ENCODE assay signal across 26 cellular contexts in the genomic region with DNA sequence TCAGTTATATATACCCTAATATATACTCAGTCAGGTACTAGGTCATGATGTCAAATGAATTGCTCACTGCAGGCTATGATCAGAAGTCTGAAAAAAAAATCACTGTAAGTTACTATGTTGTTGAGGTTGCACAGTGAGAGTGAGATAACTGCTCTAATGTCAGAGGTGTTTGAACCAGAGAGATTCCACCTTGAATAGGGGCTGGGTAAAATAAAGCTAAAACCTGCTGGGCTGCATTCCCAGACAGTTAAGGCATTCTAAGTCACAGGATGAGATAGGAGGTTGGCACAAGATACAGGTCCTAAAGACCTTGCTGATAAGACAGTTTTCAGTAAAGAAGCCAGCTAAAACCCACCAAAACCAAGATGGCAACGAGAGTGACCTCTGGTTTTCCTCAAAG. TPM values are rescaled to one million over a fixed set of nuclear protein-coding genes. Genes with fewer than 3 reads are reported as not detected.
DNase-seq lines count a peak whose midpoint lies in the region; ATAC-seq, FAIRE-seq and TF ChIP-seq lines count a peak whose summit lies in the region.
"Had no signal": no experiment of that assay in that cellular context is flagged by ENCODE, and none has a peak within 500 bp of the region (broad histone marks: within the 10 kb centered on the region; RNA-seq: fewer than 3 reads in every experiment).

No MANE protein-coding gene starts in this region.

- intact Hi-C loops in mammary epithelial cell (cut with micrococcal nuclease): no loop called here
- intact Hi-C loops in MCF 10A (cut with micrococcal nuclease): no loop called here
- intact Hi-C loops in left colon (cut with DNase I, micrococcal nuclease): no loop called here
- intact Hi-C loops in left ventricle myocardium inferior (cut with micrococcal nuclease): no loop called here

- no peak for ATAC-seq in left colon
- ATAC-seq: activated T-cell treated with anti-CD3 and anti-CD28 coated beads, Interleukin-2, amount 50 U/mL, for 4 hours; esophagus mucosa; natural killer cell treated with Interleukin-12 subunit alpha and Interleukin-12 subunit beta and Interleukin-15 and Interleukin-18, amount 100 ng/mL, for 72 hours; right lobe of liver; Right ventricle myocardium inferior; upper lobe of right lung had no signal

- no peak overlapping the region for H3K27ac Mint-ChIP-seq in MCF 10A (ENCODE audit: low read depth, unreplicated experiment)
- H3K27ac Mint-ChIP-seq: activated naive CD4-positive, alpha-beta T cell treated with anti-CD3 and anti-CD28 coated beads for 36 hours; natural killer cell treated with Interleukin-12 subunit alpha and Interleukin-12 subunit beta and Interleukin-15 and Interleukin-18, amount 100 ng/mL, for 72 hours had no signal

- BruUV-seq in mammary epithelial cell (replicated peaks; lab: Mats Ljungman, UMichigan): no TSS peak
- no TSS peak for BruUV-seq in MCF 10A (replicated peaks; lab: Mats Ljungman, UMichigan)

- dilution Hi-C loops in mammary epithelial cell (cut with HindIII; ENCODE audit: low sequenced_read_pairs): no loop called here
- dilution Hi-C loops in keratinocyte (cut with MboI; ENCODE audit: extremely low pct_ligation_motif_present, low sequenced_read_pairs): no loop called here

- in situ Hi-C loops in mammary epithelial cell (cut with MboI; ENCODE audit: low sequenced_read_pairs in 2 of 2): no loop called here

- no peak overlapping the region for H3K4me3 Mint-ChIP-seq in MCF 10A (ENCODE audit: unreplicated experiment)
- H3K4me3 Mint-ChIP-seq: activated naive CD4-positive, alpha-beta T cell treated with anti-CD3 and anti-CD28 coated beads for 36 hours; activated T-cell treated with anti-CD3 and anti-CD28 coated beads, Interleukin-2, amount 50 U/mL, for 4 hours; central memory CD8-positive, alpha-beta T cell; natural killer cell treated with Interleukin-12 subunit alpha and Interleukin-12 subunit beta and Interleukin-15 and Interleukin-18, amount 100 ng/mL, for 72 hours had no signal

- POLR2A ChIA-PET in MCF 10A (lab: Yijun Ruan, JAX): no interaction called here

- H3K4me2 ChIP-seq in mammary epithelial cell (ENCODE audit: insufficient read depth, low read depth, low read length) (peak overlapping the region; percentile 34), keratinocyte (ENCODE audit: control insufficient read depth, extremely low read depth, insufficient read depth, low read depth, low read length) (peak overlapping the region; percentile 61)

- H3K9me3 Mint-ChIP-seq in MCF 10A (ENCODE audit: unreplicated experiment): no peaks in the 10 kb centered on the region
- H3K9me3 Mint-ChIP-seq: central memory CD8-positive, alpha-beta T cell had no signal

- peaks cover 5% of the 10 kb centered on the region for H3K4me1 ChIP-seq in mammary epithelial cell (ENCODE audit: insufficient read depth, low read length)
- peaks cover 27% of the 10 kb centered on the region for H3K4me1 ChIP-seq in keratinocyte (ENCODE audit: control insufficient read depth, extremely low read depth, insufficient read depth, low read length)
- no peaks in the 10 kb centered on the region for H3K4me1 ChIP-seq in thymus (ENCODE audit: control insufficient read depth, insufficient read depth, low read length)
- H3K4me1 ChIP-seq in left ventricle myocardium inferior: peaks cover 16% of the 10 kb centered on the region
- H3K4me1 ChIP-seq: BE2C had no signal

- peaks cover 11% of the 10 kb centered on the region for H3K4me1 Mint-ChIP-seq in MCF 10A (ENCODE audit: insufficient read depth, unreplicated experiment)

- peak; percentile 89 for FAIRE-seq in keratinocyte (lab: Jason Lieb, UNC)
- FAIRE-seq: frontal cortex, pancreas had no signal

- H3K9ac ChIP-seq in mammary epithelial cell (ENCODE audit: insufficient read depth, low read length) (no peak overlapping the region), keratinocyte (ENCODE audit: control insufficient read depth, extremely low read depth, insufficient read depth, low read length) (no peak overlapping the region)

- CTCF ChIA-PET in mammary epithelial cell (lab: Charles Lee; ENCODE audit: low non-redundant PET): no interaction called here
- CTCF ChIA-PET in MCF 10A (lab: Yijun Ruan, JAX): no interaction called here

- H2AFZ ChIP-seq in mammary epithelial cell (ENCODE audit: low read depth, low read length): peak overlapping the region; percentile 35
- peak overlapping the region; percentile 60 for H2AFZ ChIP-seq in keratinocyte (ENCODE audit: control insufficient read depth, low read length)

- H4K20me1 ChIP-seq in mammary epithelial cell (ENCODE audit: insufficient read depth, low read length) (no peaks in the 10 kb centered on the region), keratinocyte (ENCODE audit: control insufficient read depth, extremely low read depth, insufficient read depth, low read length) (no peaks in the 10 kb centered on the region)

- H3K4me3 ChIP-seq in mammary epithelial cell (replicated peaks in 1 of 3; ENCODE audit: insufficient read depth in 1 of 3, low read depth in 2 of 3, low read length in 3 of 3): no peak overlapping the region
- peak overlapping the region in 1 of 3 experiments; percentile 12 for H3K4me3 ChIP-seq in keratinocyte (ENCODE audit: control insufficient read depth in 2 of 3, extremely low read depth in 1 of 3, insufficient read depth in 2 of 3, low read depth in 1 of 3, low read length in 3 of 3)
- H3K4me3 ChIP-seq in thymus (ENCODE audit: low read length): no peak overlapping the region
- no peak overlapping the region for H3K4me3 ChIP-seq in left ventricle myocardium inferior
- H3K4me3 ChIP-seq: MG63, pancreas, right lobe of liver, upper lobe of right lung had no signal

- H3K36me3 Mint-ChIP-seq in MCF 10A (ENCODE audit: insufficient read depth, unreplicated experiment): no peaks in the 10 kb centered on the region

- no peaks in the 10 kb centered on the region for H3K27me3 ChIP-seq in mammary epithelial cell (ENCODE audit: insufficient read depth, low read length)
- no peaks in the 10 kb centered on the region for H3K27me3 ChIP-seq in keratinocyte (ENCODE audit: control insufficient read depth, extremely low read depth, insufficient read depth, low read length)
- H3K27me3 ChIP-seq in thymus (ENCODE audit: control insufficient read depth, insufficient read depth): no peaks in the 10 kb centered on the region
- H3K27me3 ChIP-seq in left ventricle myocardium inferior (ENCODE audit: low read depth): no peaks in the 10 kb centered on the region
- H3K27me3 ChIP-seq: BE2C, MG63, pancreas, right lobe of liver, upper lobe of right lung had no signal

- H3K36me3 ChIP-seq in mammary epithelial cell (ENCODE audit: insufficient read depth, low read length) (no peaks in the 10 kb centered on the region), keratinocyte (ENCODE audit: control insufficient read depth in 2 of 2, extremely low read depth in 1 of 2, insufficient read depth in 2 of 2, low read length in 2 of 2) (peaks cover 0 to 2% of the 10 kb centered on the region in 2 experiments), thymus (ENCODE audit: control insufficient read depth, insufficient read depth) (peaks cover 3% of the 10 kb centered on the region), left ventricle myocardium inferior (no peaks in the 10 kb centered on the region)
- H3K36me3 ChIP-seq: BE2C, MG63, pancreas, right lobe of liver, upper lobe of right lung had no signal

- no peak for TF ChIP-seq CTCF in mammary epithelial cell (conservative IDR thresholded peaks at IDR 0.05 in 1 of 2, IDR thresholded peaks at IDR 0.05 in 1 of 2; ENCODE audit: extremely low read depth in 1 of 2, insufficient read depth in 1 of 2, low read depth in 1 of 2, low read length in 2 of 2)
- no peak for TF ChIP-seq CTCF in MCF 10A (IDR thresholded peaks at IDR 0.05; ENCODE audit: unreplicated experiment)
- no peak for TF ChIP-seq CTCF in VCaP (conservative IDR thresholded peaks at IDR 0.05)
- no peak for TF ChIP-seq CTCF in keratinocyte (optimal IDR thresholded peaks at IDR 0.05 in 1 of 3, IDR thresholded peaks at IDR 0.05 in 1 of 3, conservative IDR thresholded peaks at IDR 0.05 in 1 of 3; ENCODE audit: extremely low read depth in 1 of 3, insufficient read depth in 2 of 3, low read length in 3 of 3)
- no peak for TF ChIP-seq CTCF in left ventricle myocardium inferior (IDR thresholded peaks at IDR 0.05; ENCODE audit: borderline replicate concordance)

- no peaks in the 10 kb centered on the region for H3K9me1 ChIP-seq in keratinocyte (ENCODE audit: control insufficient read depth, extremely low read depth, insufficient read depth, low read length)

- no peak overlapping the region for H3K27ac ChIP-seq in mammary epithelial cell (ENCODE audit: insufficient read depth, low read depth, low read length)
- peak overlapping the region; percentile 11; the same call in 1 of the 2 replicates for H3K27ac ChIP-seq in VCaP
- H3K27ac ChIP-seq in keratinocyte (ENCODE audit: control insufficient read depth, insufficient read depth, low read length): peak overlapping the region; percentile 67
- peak overlapping the region; percentile 38 for H3K27ac ChIP-seq in thymus (ENCODE audit: low read depth)
- H3K27ac ChIP-seq in left ventricle myocardium inferior (replicated peaks): no peak overlapping the region
- H3K27ac ChIP-seq: right lobe of liver, upper lobe of right lung had no signal

- peak; percentile 50 for DNase-seq in mammary epithelial cell
- DNase-seq in MCF 10A (ENCODE audit: unreplicated experiment): no peak
- no peak for DNase-seq in keratinocyte (ENCODE audit: low read depth, low spot score)
- DNase-seq in left colon: no peak
- no peak for DNase-seq in left ventricle myocardium inferior
- DNase-seq in stimulated activated CD8-positive, alpha-beta memory T cell treated with anti-CD3 and anti-CD28 coated beads, Interleukin-4, amount 100 ng/mL, for 48 hours: no peak
- DNase-seq: activated CD4-positive, alpha-beta T cell treated with anti-CD3 and anti-CD28 coated beads for 1 hour; activated naive CD4-positive, alpha-beta T cell treated with anti-CD3 and anti-CD28 coated beads for 36 hours; activated T-cell treated with anti-CD3 and anti-CD28 coated beads, Interleukin-2, amount 50 U/mL, for 4 hours; amygdala; BE2C; MG63; NCI-H1436; NCI-H2171; NCI-H526 treated with DMSO at 0.1 percent for 48 hours; right lobe of liver; stimulated activated CD4-positive, alpha-beta T cell treated with anti-CD3 and anti-CD28 coated beads, Interleukin-15, amount 100 ng/mL, for 24 hours; upper lobe of right lung had no signal

- WGBS in mammary epithelial cell (ENCODE audit: low coverage, missing lambda C conversion rate): 10% methylated on average over 1 of the region's 1 CpG
- WGBS in thymus: 98% methylated on average over 1 of the region's 1 CpG

- H3K9me3 ChIP-seq in mammary epithelial cell (replicated peaks; ENCODE audit: insufficient read depth, low read length): no peaks in the 10 kb centered on the region
- H3K9me3 ChIP-seq in keratinocyte (ENCODE audit: control insufficient read depth, low read depth, low read length): no peaks in the 10 kb centered on the region
- H3K9me3 ChIP-seq in thymus (ENCODE audit: control insufficient read depth): no peaks in the 10 kb centered on the region
- H3K9me3 ChIP-seq in left ventricle myocardium inferior (replicated peaks): peaks cover 4% of the 10 kb centered on the region
- H3K9me3 ChIP-seq: BE2C, MG63, pancreas, right lobe of liver, upper lobe of right lung had no signal

- H3K79me2 ChIP-seq in mammary epithelial cell (ENCODE audit: insufficient read depth, low read length) (no peaks in the 10 kb centered on the region), keratinocyte (ENCODE audit: control insufficient read depth, insufficient read depth, low read length) (no peaks in the 10 kb centered on the region)

- H3K27me3 Mint-ChIP-seq in MCF 10A (ENCODE audit: insufficient read depth, unreplicated experiment): no peaks in the 10 kb centered on the region
- H3K27me3 Mint-ChIP-seq: central memory CD8-positive, alpha-beta T cell; natural killer cell treated with Interleukin-12 subunit alpha and Interleukin-12 subunit beta and Interleukin-15 and Interleukin-18, amount 100 ng/mL, for 72 hours had no signal

RNA-seq across cellular contexts. Expression of a gene that starts 10.2 kb away (rescaled TPM):
- 1 to 10 TPM; 1.3 to 7.3 TPM for total RNA-seq in mammary epithelial cell
- polyA plus RNA-seq in mammary epithelial cell: 1.1 TPM
- polyA minus RNA-seq in mammary epithelial cell: not detected
- total RNA-seq in MCF 10A (2022): not detected in 2 replicates
- 8.7 to 14.7 TPM (median 13.0 TPM) in 3 replicates for polyA plus RNA-seq in keratinocyte
- 12.8 TPM for polyA plus RNA-seq in keratinocyte (2011; ENCODE audit: low read depth)
- polyA plus RNA-seq in keratinocyte (2011; cell fraction: cytosol; rRNA removed): 7.6 and 9.5 TPM in 2 replicates
- 6.6 and 8.1 TPM in 2 replicates for polyA plus RNA-seq in keratinocyte (2011; cell fraction: nucleus; rRNA removed)
- polyA plus RNA-seq in keratinocyte (2012; ENCODE audit: low replicate concordance): 1.4 and 14.5 TPM in 2 replicates
- 1.5 to 7.6 TPM (median 4.0 TPM) in 3 replicates for polyA minus RNA-seq in keratinocyte
- polyA minus RNA-seq in keratinocyte (2011; cell fraction: cytosol; rRNA and poly(A)+ RNA removed): 15.9 TPM
- polyA minus RNA-seq in keratinocyte (2011; cell fraction: nucleus; rRNA and poly(A)+ RNA removed): 4.0 and 5.0 TPM in 2 replicates
- polyA plus RNA-seq in thymus: 27.2 TPM
- 10 to 100 TPM in 1 of 2 donors, 1 to 10 TPM in 1; 9.4 to 24.2 TPM for total RNA-seq in left colon
- 2.6 TPM for total RNA-seq in left ventricle myocardium inferior

RNA-seq across cellular contexts. Expression of a gene that starts 41.5 kb away (rescaled TPM):
- total RNA-seq in mammary epithelial cell (10 to 100 TPM in 1 of 2 donors, 1 to 10 TPM in 1; 9.3 to 20.7 TPM), MCF 10A (2022) (32.4 and 34.0 TPM in 2 replicates), left colon (10 to 100 TPM; 22.8 to 29.2 TPM), left ventricle myocardium inferior (30.1 TPM)
- polyA plus RNA-seq in mammary epithelial cell (33.9 TPM), keratinocyte (38.5 to 43.2 TPM (median 39.6 TPM) in 3 replicates), thymus (20.6 TPM)
- polyA minus RNA-seq in mammary epithelial cell (12.9 TPM), keratinocyte (19.0 to 25.1 TPM (median 21.8 TPM) in 3 replicates)
- 64.8 TPM for polyA plus RNA-seq in keratinocyte (2011; ENCODE audit: low read depth)
- polyA plus RNA-seq in keratinocyte (2011; cell fraction: cytosol; rRNA removed): 22.0 and 31.9 TPM in 2 replicates
- 13.3 and 14.5 TPM in 2 replicates for polyA plus RNA-seq in keratinocyte (2011; cell fraction: nucleus; rRNA removed)
- 16.7 and 33.0 TPM in 2 replicates for polyA plus RNA-seq in keratinocyte (2012; ENCODE audit: low replicate concordance)
- polyA minus RNA-seq in keratinocyte (2011; cell fraction: cytosol; rRNA and poly(A)+ RNA removed): 28.0 TPM
- 5.3 and 8.4 TPM in 2 replicates for polyA minus RNA-seq in keratinocyte (2011; cell fraction: nucleus; rRNA and poly(A)+ RNA removed)

Comparison
In these comparisons a context has a peak if more than half of its experiments do, and no peak if none do; other contexts are left out.
1. H3K27ac ChIP-seq: peak in VCaP (single experiment), keratinocyte (single experiment) and thymus (single experiment); none in mammary epithelial cell (single experiment) and left ventricle myocardium inferior (single experiment).